In genomic region chr2:42180300-42180699, GRCh38 we compare ENCODE assay signal across 2 cellular contexts.
A peak's percentile ranks its signal among the peaks of the same experiment; 100 is the strongest.
TF ChIP-seq lines count a peak whose summit lies in the region.

No MANE protein-coding gene starts in this region.

TF ChIP-seq in WTC11, 78 proteins besides CTCF, POLR2A, EP300 and RAD21 (continues in another document):
- TF ChIP-seq, protein P1, sequence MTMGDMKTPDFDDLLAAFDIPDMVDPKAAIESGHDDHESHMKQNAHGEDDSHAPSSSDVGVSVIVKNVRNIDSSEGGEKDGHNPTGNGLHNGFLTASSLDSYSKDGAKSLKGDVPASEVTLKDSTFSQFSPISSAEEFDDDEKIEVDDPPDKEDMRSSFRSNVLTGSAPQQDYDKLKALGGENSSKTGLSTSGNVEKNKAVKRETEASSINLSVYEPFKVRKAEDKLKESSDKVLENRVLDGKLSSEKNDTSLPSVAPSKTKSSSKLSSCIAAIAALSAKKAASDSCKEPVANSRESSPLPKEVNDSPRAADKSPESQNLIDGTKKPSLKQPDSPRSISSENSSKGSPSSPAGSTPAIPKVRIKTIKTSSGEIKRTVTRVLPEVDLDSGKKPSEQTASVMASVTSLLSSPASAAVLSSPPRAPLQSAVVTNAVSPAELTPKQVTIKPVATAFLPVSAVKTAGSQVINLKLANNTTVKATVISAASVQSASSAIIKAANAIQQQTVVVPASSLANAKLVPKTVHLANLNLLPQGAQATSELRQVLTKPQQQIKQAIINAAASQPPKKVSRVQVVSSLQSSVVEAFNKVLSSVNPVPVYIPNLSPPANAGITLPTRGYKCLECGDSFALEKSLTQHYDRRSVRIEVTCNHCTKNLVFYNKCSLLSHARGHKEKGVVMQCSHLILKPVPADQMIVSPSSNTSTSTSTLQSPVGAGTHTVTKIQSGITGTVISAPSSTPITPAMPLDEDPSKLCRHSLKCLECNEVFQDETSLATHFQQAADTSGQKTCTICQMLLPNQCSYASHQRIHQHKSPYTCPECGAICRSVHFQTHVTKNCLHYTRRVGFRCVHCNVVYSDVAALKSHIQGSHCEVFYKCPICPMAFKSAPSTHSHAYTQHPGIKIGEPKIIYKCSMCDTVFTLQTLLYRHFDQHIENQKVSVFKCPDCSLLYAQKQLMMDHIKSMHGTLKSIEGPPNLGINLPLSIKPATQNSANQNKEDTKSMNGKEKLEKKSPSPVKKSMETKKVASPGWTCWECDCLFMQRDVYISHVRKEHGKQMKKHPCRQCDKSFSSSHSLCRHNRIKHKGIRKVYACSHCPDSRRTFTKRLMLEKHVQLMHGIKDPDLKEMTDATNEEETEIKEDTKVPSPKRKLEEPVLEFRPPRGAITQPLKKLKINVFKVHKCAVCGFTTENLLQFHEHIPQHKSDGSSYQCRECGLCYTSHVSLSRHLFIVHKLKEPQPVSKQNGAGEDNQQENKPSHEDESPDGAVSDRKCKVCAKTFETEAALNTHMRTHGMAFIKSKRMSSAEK (CRISPR knock-in tag; IDR thresholded peaks at IDR 0.05; ENCODE audit: borderline replicate concordance), result no peak
- TF ChIP-seq, protein P2, sequence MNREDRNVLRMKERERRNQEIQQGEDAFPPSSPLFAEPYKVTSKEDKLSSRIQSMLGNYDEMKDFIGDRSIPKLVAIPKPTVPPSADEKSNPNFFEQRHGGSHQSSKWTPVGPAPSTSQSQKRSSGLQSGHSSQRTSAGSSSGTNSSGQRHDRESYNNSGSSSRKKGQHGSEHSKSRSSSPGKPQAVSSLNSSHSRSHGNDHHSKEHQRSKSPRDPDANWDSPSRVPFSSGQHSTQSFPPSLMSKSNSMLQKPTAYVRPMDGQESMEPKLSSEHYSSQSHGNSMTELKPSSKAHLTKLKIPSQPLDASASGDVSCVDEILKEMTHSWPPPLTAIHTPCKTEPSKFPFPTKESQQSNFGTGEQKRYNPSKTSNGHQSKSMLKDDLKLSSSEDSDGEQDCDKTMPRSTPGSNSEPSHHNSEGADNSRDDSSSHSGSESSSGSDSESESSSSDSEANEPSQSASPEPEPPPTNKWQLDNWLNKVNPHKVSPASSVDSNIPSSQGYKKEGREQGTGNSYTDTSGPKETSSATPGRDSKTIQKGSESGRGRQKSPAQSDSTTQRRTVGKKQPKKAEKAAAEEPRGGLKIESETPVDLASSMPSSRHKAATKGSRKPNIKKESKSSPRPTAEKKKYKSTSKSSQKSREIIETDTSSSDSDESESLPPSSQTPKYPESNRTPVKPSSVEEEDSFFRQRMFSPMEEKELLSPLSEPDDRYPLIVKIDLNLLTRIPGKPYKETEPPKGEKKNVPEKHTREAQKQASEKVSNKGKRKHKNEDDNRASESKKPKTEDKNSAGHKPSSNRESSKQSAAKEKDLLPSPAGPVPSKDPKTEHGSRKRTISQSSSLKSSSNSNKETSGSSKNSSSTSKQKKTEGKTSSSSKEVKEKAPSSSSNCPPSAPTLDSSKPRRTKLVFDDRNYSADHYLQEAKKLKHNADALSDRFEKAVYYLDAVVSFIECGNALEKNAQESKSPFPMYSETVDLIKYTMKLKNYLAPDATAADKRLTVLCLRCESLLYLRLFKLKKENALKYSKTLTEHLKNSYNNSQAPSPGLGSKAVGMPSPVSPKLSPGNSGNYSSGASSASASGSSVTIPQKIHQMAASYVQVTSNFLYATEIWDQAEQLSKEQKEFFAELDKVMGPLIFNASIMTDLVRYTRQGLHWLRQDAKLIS (CRISPR knock-in tag; IDR thresholded peaks at IDR 0.05; ENCODE audit: borderline replicate concordance), result no peak
- TF ChIP-seq, protein P3, sequence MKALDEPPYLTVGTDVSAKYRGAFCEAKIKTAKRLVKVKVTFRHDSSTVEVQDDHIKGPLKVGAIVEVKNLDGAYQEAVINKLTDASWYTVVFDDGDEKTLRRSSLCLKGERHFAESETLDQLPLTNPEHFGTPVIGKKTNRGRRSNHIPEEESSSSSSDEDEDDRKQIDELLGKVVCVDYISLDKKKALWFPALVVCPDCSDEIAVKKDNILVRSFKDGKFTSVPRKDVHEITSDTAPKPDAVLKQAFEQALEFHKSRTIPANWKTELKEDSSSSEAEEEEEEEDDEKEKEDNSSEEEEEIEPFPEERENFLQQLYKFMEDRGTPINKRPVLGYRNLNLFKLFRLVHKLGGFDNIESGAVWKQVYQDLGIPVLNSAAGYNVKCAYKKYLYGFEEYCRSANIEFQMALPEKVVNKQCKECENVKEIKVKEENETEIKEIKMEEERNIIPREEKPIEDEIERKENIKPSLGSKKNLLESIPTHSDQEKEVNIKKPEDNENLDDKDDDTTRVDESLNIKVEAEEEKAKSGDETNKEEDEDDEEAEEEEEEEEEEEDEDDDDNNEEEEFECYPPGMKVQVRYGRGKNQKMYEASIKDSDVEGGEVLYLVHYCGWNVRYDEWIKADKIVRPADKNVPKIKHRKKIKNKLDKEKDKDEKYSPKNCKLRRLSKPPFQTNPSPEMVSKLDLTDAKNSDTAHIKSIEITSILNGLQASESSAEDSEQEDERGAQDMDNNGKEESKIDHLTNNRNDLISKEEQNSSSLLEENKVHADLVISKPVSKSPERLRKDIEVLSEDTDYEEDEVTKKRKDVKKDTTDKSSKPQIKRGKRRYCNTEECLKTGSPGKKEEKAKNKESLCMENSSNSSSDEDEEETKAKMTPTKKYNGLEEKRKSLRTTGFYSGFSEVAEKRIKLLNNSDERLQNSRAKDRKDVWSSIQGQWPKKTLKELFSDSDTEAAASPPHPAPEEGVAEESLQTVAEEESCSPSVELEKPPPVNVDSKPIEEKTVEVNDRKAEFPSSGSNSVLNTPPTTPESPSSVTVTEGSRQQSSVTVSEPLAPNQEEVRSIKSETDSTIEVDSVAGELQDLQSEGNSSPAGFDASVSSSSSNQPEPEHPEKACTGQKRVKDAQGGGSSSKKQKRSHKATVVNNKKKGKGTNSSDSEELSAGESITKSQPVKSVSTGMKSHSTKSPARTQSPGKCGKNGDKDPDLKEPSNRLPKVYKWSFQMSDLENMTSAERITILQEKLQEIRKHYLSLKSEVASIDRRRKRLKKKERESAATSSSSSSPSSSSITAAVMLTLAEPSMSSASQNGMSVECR (CRISPR knock-in tag; IDR thresholded peaks at IDR 0.05; ENCODE audit: borderline replicate concordance), result no peak
- TF ChIP-seq IRF2 (CRISPR knock-in tag; IDR thresholded peaks at IDR 0.05; ENCODE audit: borderline replicate concordance, low read depth), result no peak
- TF ChIP-seq ZMAT4 (CRISPR knock-in tag; IDR thresholded peaks at IDR 0.05), result no peak

TF ChIP-seq in HepG2, 621 proteins besides CTCF, POLR2A, EP300 and RAD21 (continued from another document):
- TF ChIP-seq THAP7 (CRISPR knock-in tag; IDR thresholded peaks at IDR 0.05), result no peak
- peak; percentile 57; the same call in 1 of the 2 replicates for TF ChIP-seq RBFOX2 (IDR thresholded peaks at IDR 0.05; ENCODE audit: low read depth, low read length)
- peak; percentile 72 for TF ChIP-seq RBM22 (optimal IDR thresholded peaks at IDR 0.05; ENCODE audit: low read length)
- TF ChIP-seq ZNF784 (CRISPR knock-in tag; IDR thresholded peaks at IDR 0.05; ENCODE audit: borderline replicate concordance), result 0 out of 2 replicates have a peak, but pooled peaks have one; percentile 25
- TF ChIP-seq MED1 (CRISPR knock-in tag; IDR thresholded peaks at IDR 0.05), result peak; percentile 11; the same call in 1 of the 2 replicates
- TF ChIP-seq ZNF841 (CRISPR knock-in tag; IDR thresholded peaks at IDR 0.05; ENCODE audit: borderline replicate concordance), result no peak
